ENCODE assay signal across 1 cellular context in genomic region chr19:289651-290538, GRCh38.
A peak's percentile ranks its signal among the peaks of the same experiment; 100 is the strongest.
TF ChIP-seq lines count a peak whose summit lies in the region.

No MANE protein-coding gene starts in this region.

TF ChIP-seq in HepG2, 621 proteins besides CTCF, POLR2A, EP300 and RAD21 (continued from another document):
- TF ChIP-seq HIC2 (CRISPR knock-in tag; IDR thresholded peaks at IDR 0.05; ENCODE audit: low read depth) (peak; percentile 42; the same call in 1 of the 2 replicates), TBX3 (IDR thresholded peaks at IDR 0.05; ENCODE audit: borderline replicate concordance) (peak; percentile 55; the same call in 1 of the 2 replicates), ZFP36 (IDR thresholded peaks at IDR 0.05; ENCODE audit: borderline replicate concordance, low read depth, low read length, partially characterized antibody) (no peak), NFE2L2 (IDR thresholded peaks at IDR 0.05; ENCODE audit: low read length) (peak; percentile 65), FOXK1 (CRISPR knock-in tag; IDR thresholded peaks at IDR 0.05; ENCODE audit: borderline replicate concordance, low read depth) (no peak), ZNF687 (CRISPR knock-in tag; IDR thresholded peaks at IDR 0.05) (0 out of 2 replicates have a peak, but pooled peaks have one; percentile 19), RXRA (CRISPR knock-in tag; IDR thresholded peaks at IDR 0.05) (peak; percentile 12; the same call in 1 of the 2 replicates), BHLHE40 (IDR thresholded peaks at IDR 0.05; ENCODE audit: low read length) (peak; percentile 56; the same call in 1 of the 2 replicates), ZKSCAN8 (CRISPR knock-in tag; IDR thresholded peaks at IDR 0.05; ENCODE audit: borderline replicate concordance) (peak; percentile 75; the same call in 1 of the 2 replicates)
